8 cellular contexts compared by ENCODE assay signal in genomic region chr5:80083115-80083890, GRCh38. TPM values are rescaled to one million over a fixed set of nuclear protein-coding genes. Genes with fewer than 3 reads are reported as not detected.
A peak's percentile ranks its signal among the peaks of the same experiment; 100 is the strongest.
DNase-seq lines count a peak whose midpoint lies in the region; ATAC-seq and TF ChIP-seq lines count a peak whose summit lies in the region.

No MANE protein-coding gene starts in this region.

- H3K9me3 ChIP-seq in Peyer's patch (no peaks in the 10 kb centered on the region), cardiac muscle cell (ENCODE audit: low read depth) (no peaks in the 10 kb centered on the region)

- peaks cover 12% of the 10 kb centered on the region for H3K4me1 Mint-ChIP-seq in activated naive CD4-positive, alpha-beta T cell treated with anti-CD3 and anti-CD28 coated beads for 36 hours (ENCODE audit: low read depth)
- H3K4me1 Mint-ChIP-seq in progenitor cell of endocrine pancreas (ENCODE audit: low read depth) = peaks cover 5% of the 10 kb centered on the region

- H3K36me3 Mint-ChIP-seq in activated naive CD4-positive, alpha-beta T cell treated with anti-CD3 and anti-CD28 coated beads for 36 hours (ENCODE audit: low read depth) = no peaks in the 10 kb centered on the region
- peaks cover 2% of the 10 kb centered on the region for H3K36me3 Mint-ChIP-seq in progenitor cell of endocrine pancreas (ENCODE audit: insufficient read depth)

- no peak for TF ChIP-seq POLR2A in Peyer's patch (IDR thresholded peaks at IDR 0.05)

- no peaks in the 10 kb centered on the region for H3K27me3 Mint-ChIP-seq in activated naive CD4-positive, alpha-beta T cell treated with anti-CD3 and anti-CD28 coated beads for 36 hours (ENCODE audit: low read depth)
- H3K27me3 Mint-ChIP-seq in progenitor cell of endocrine pancreas = no peaks in the 10 kb centered on the region

- H3K27me3 ChIP-seq in KMS-11 (ENCODE audit: insufficient read depth, low read depth) (no peaks in the 10 kb centered on the region), Peyer's patch (no peaks in the 10 kb centered on the region), cardiac muscle cell (no peaks in the 10 kb centered on the region)

- H3K4me1 ChIP-seq in KMS-11 (ENCODE audit: low read depth, poor library complexity, severe bottlenecking) (no peaks in the 10 kb centered on the region), Peyer's patch (no peaks in the 10 kb centered on the region), cardiac muscle cell (ENCODE audit: low read depth) (no peaks in the 10 kb centered on the region)

- H3K4me2 ChIP-seq in KMS-11 = no peak overlapping the region

- H3K4me3 ChIP-seq in KMS-11 (IDR thresholded peaks at IDR 0.05; ENCODE audit: insufficient read depth, low read depth, low read length) = no peak overlapping the region
- H3K4me3 ChIP-seq in Peyer's patch = peak overlapping the region in 1 of 4 donors; percentile 26
- H3K4me3 ChIP-seq in cardiac muscle cell = no peak overlapping the region

- H3K4me3 Mint-ChIP-seq in activated naive CD4-positive, alpha-beta T cell treated with anti-CD3 and anti-CD28 coated beads for 36 hours = peak overlapping the region; percentile 56
- no peak overlapping the region for H3K4me3 Mint-ChIP-seq in progenitor cell of endocrine pancreas (ENCODE audit: low read depth)

- H3K27ac Mint-ChIP-seq in activated naive CD4-positive, alpha-beta T cell treated with anti-CD3 and anti-CD28 coated beads for 36 hours = no peak overlapping the region
- H3K27ac Mint-ChIP-seq in progenitor cell of endocrine pancreas = no peak overlapping the region

- no peak overlapping the region for H3K27ac ChIP-seq in KMS-11
- H3K27ac ChIP-seq in Peyer's patch = peak overlapping the region in 3 of 4 donors; percentile 20 to 41 (median 35)
- no peak overlapping the region for H3K27ac ChIP-seq in cardiac muscle cell

- TF ChIP-seq CTCF in KMS-11 (conservative IDR thresholded peaks at IDR 0.05; ENCODE audit: low read depth, low read length) = peak; percentile 90
- peak; percentile 58 to 85 (median 75) for TF ChIP-seq CTCF in Peyer's patch (IDR thresholded peaks at IDR 0.05)
- TF ChIP-seq CTCF in cardiac muscle cell (IDR thresholded peaks at IDR 0.05; ENCODE audit: low read depth, low read length) = peak; percentile 68
- TF ChIP-seq CTCF in progenitor cell of endocrine pancreas (IDR thresholded peaks at IDR 0.05; ENCODE audit: unreplicated experiment) = peak; percentile 77

- no peaks in the 10 kb centered on the region for H3K79me2 ChIP-seq in KMS-11 (ENCODE audit: insufficient read depth, low read depth)

- no peak overlapping the region for H2AFZ ChIP-seq in KMS-11 (ENCODE audit: low read depth)

- ATAC-seq in HG03460 (IDR thresholded peaks at IDR 0.05; ENCODE audit: unreplicated experiment) = no peak

- no peak overlapping the region for H3K9ac ChIP-seq in KMS-11

- no peaks in the 10 kb centered on the region for H4K20me1 ChIP-seq in KMS-11 (ENCODE audit: insufficient read depth)

- no peaks in the 10 kb centered on the region for H3K9me3 Mint-ChIP-seq in activated naive CD4-positive, alpha-beta T cell treated with anti-CD3 and anti-CD28 coated beads for 36 hours
- H3K9me3 Mint-ChIP-seq in progenitor cell of endocrine pancreas (ENCODE audit: low read depth) = no peaks in the 10 kb centered on the region

- intact Hi-C loops in activated naive CD4-positive, alpha-beta T cell treated with anti-CD3 and anti-CD28 coated beads for 36 hours (cut with micrococcal nuclease) = loop anchor here (1.0 to 5.0 kb wide), 7 partner anchors 158 to 1063 kb away; no protein-coding TSS in a partner anchor

- peak; percentile 23 for DNase-seq in activated naive CD4-positive, alpha-beta T cell treated with anti-CD3 and anti-CD28 coated beads for 36 hours
- DNase-seq in activated naive CD4-positive, alpha-beta T cell treated with anti-CD3 and anti-CD28 coated beads, Interleukin-2, amount 50 U/mL, for 16 hours = no peak
- DNase-seq in Peyer's patch = no peak
- DNase-seq in amniotic epithelial cell (ENCODE audit: low read depth) = peak; percentile 65
- peak; percentile 82 for DNase-seq in cardiac muscle cell (ENCODE audit: low read depth in 1 of 2, low spot score in 1 of 2)
- DNase-seq in progenitor cell of endocrine pancreas (ENCODE audit: low spot score, unreplicated experiment) = no peak

- no peaks in the 10 kb centered on the region for H3K36me3 ChIP-seq in KMS-11 (ENCODE audit: insufficient read depth)
- no peaks in the 10 kb centered on the region for H3K36me3 ChIP-seq in Peyer's patch
- H3K36me3 ChIP-seq in cardiac muscle cell = no peaks in the 10 kb centered on the region

- CTCF ChIA-PET in activated naive CD4-positive, alpha-beta T cell treated with anti-CD3 and anti-CD28 coated beads for 36 hours (lab: Charles Lee) = interaction anchor here (0.5 to 3.8 kb wide), 70 partner anchors 9 to 1871 kb away, joined by 3 to 32 read pairs (median 4); no protein-coding TSS in a partner anchor

RNA-seq across cellular contexts. Expression of gene THBS4, which starts 48.2 kb away (rescaled TPM):
- total RNA-seq in activated naive CD4-positive, alpha-beta T cell treated with anti-CD3 and anti-CD28 coated beads for 36 hours = 1 to 10 TPM in 1 of 2 experiments, under 1 TPM in 1; 0.29 to 1.1 TPM
- total RNA-seq in Peyer's patch (1 to 10 TPM in 2 of 4 donors, not detected in 2; 1.0 to 2.1 TPM), cardiac muscle cell (25.6 and 27.2 TPM in 2 replicates), progenitor cell of endocrine pancreas (5.6 and 6.1 TPM in 2 replicates)
- 34.4 and 35.7 TPM in 2 replicates for polyA plus RNA-seq in cardiac muscle cell

Comparison
In these comparisons a context has a peak if more than half of its experiments do, and no peak if none do; other contexts are left out.
1. DNase-seq: peak in activated naive CD4-positive, alpha-beta T cell treated with anti-CD3 and anti-CD28 coated beads for 36 hours (single experiment), amniotic epithelial cell (single experiment) and cardiac muscle cell (2 of 2); none in activated naive CD4-positive, alpha-beta T cell treated with anti-CD3 and anti-CD28 coated beads, Interleukin-2, amount 50 U/mL, for 16 hours (single experiment), Peyer's patch (0 of 3) and progenitor cell of endocrine pancreas (single experiment).
2. H3K27ac ChIP-seq: peak in Peyer's patch (3 of 4); none in KMS-11 (single experiment) and cardiac muscle cell (single experiment).
3. Peak in every context shown above with its lines, with median percentiles within 50 percentile points of each other: CTCF ChIP-seq.